Comparison of ENCODE assay signal across 1 cellular context in the genomic region with DNA sequence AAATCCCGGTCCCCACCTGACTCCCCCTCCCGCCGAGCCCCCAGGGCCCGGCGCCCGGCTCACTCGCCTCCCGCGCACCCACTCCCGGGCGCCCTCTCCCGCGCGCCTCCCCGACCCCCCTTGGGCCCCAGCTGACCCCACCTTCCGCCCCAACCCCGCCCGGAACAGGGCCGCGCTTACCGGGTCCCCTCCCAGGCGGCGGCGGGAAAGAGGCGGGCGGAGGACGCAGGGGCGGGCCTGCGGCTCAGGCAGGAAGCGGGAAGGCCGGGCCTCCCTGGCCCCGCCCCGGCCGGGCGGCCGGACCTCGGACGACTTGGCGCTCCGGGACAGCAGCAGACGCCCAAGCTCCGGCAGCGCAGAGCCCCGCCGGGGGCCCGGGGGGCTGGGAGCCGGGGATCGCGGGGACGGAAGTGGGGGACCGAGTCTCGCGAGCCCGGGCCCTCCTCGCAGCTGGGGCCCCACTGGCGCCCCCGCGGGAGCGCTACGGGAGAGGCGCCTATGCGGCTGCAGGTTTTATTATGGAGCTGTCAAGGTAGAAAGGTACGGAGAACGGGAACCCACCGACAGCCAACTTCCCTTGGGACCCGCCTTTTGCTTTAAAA.
TF ChIP-seq lines count a peak whose summit lies in the region.

Gene SLC41A3 (minus strand): TSS at position 212 of the 602 bp plus-strand sequence. CDS start 15,905 bp downstream, outside the sequence.

TF ChIP-seq in K562, 482 proteins besides CTCF, POLR2A, EP300 and RAD21 (continued from another document and continues in another):
- TF ChIP-seq MYC (IDR thresholded peaks at IDR 0.05; ENCODE audit: low read depth, low read length) (0 out of 2 replicates have a peak, but pooled peaks have one; percentile 31), MYC (CRISPR knock-in tag; IDR thresholded peaks at IDR 0.05; ENCODE audit: borderline replicate concordance, low read depth) (no peak), C11orf30 (IDR thresholded peaks at IDR 0.05; ENCODE audit: low read depth) (no peak), TAF9B (IDR thresholded peaks at IDR 0.05; ENCODE audit: partially characterized antibody) (no peak), KDM2B (CRISPR knock-in tag; IDR thresholded peaks at IDR 0.05) (no peak), RAD51 (IDR thresholded peaks at IDR 0.05; ENCODE audit: borderline replicate concordance, low read depth) (no peak), ZNF12 (CRISPR knock-in tag; IDR thresholded peaks at IDR 0.05) (no peak), ZKSCAN8 (CRISPR knock-in tag; IDR thresholded peaks at IDR 0.05) (no peak), ZNF124 (CRISPR knock-in tag; IDR thresholded peaks at IDR 0.05) (no peak), ZNF384 (IDR thresholded peaks at IDR 0.05; ENCODE audit: low read depth, low read length) (no peak), GABPA (tag; conservative IDR thresholded peaks at IDR 0.05; ENCODE audit: low read depth) (peak; percentile 79), ZNF583 (CRISPR knock-in tag; IDR thresholded peaks at IDR 0.05) (no peak), NCOA4 (IDR thresholded peaks at IDR 0.05; ENCODE audit: partially characterized antibody) (no peak), PHF20 (IDR thresholded peaks at IDR 0.05; ENCODE audit: partially characterized antibody) (no peak), DDX20 (tag; IDR thresholded peaks at IDR 0.05; ENCODE audit: low read depth) (no peak), DMBX1 (CRISPR knock-in tag; IDR thresholded peaks at IDR 0.05; ENCODE audit: borderline replicate concordance) (no peak), RBFOX2 (IDR thresholded peaks at IDR 0.05; ENCODE audit: low read depth, low read length) (peak; percentile 82), SPI1 (IDR thresholded peaks at IDR 0.05; ENCODE audit: borderline replicate concordance, low read depth, low read length) (no peak), JUNB (CRISPR knock-in tag; conservative IDR thresholded peaks at IDR 0.05) (no peak), CREB1 (IDR thresholded peaks at IDR 0.05) (no peak), CREB1 (CRISPR knock-in tag; IDR thresholded peaks at IDR 0.05) (no peak), SIX5 (IDR thresholded peaks at IDR 0.05; ENCODE audit: borderline replicate concordance in 1 of 2, insufficient read depth in 1 of 2, low read depth in 1 of 2, low read length in 2 of 2) (no peak), STAT5B (CRISPR knock-in tag; IDR thresholded peaks at IDR 0.05) (no peak), SAFB2 (IDR thresholded peaks at IDR 0.05; ENCODE audit: borderline replicate concordance, low read depth, low read length, severe bottlenecking) (no peak), NFE2L1 (tag; IDR thresholded peaks at IDR 0.05; ENCODE audit: borderline replicate concordance, low read depth) (no peak), ZMIZ1 (IDR thresholded peaks at IDR 0.05; ENCODE audit: low read depth in 2 of 2, low read length in 2 of 2) (no peak), HNRNPK (IDR thresholded peaks at IDR 0.05; ENCODE audit: low read depth, low read length, poor library complexity, severe bottlenecking) (peak; percentile 58), FOXK2 (conservative IDR thresholded peaks at IDR 0.05 in 1 of 2, IDR thresholded peaks at IDR 0.05 in 1 of 2; ENCODE audit: low read depth in 2 of 2) (no peak), TAF7 (tag; IDR thresholded peaks at IDR 0.05) (no peak), ESRRA (IDR thresholded peaks at IDR 0.05; ENCODE audit: borderline replicate concordance, low read depth) (no peak), ARHGAP35 (IDR thresholded peaks at IDR 0.05; ENCODE audit: partially characterized antibody) (no peak), MAZ (CRISPR knock-in tag; conservative IDR thresholded peaks at IDR 0.05 in 1 of 2, IDR thresholded peaks at IDR 0.05 in 1 of 2) (peak in 1 of 2 experiments; percentile 62; a peak in 2 of 4 replicates), NR2C1 (IDR thresholded peaks at IDR 0.05) (no peak), NR2C1 (tag; IDR thresholded peaks at IDR 0.05) (no peak), SNRNP70 (optimal IDR thresholded peaks at IDR 0.05; ENCODE audit: low read depth, low read length) (no peak), CAMTA2 (CRISPR knock-in tag; conservative IDR thresholded peaks at IDR 0.05) (no peak), POU5F1 (IDR thresholded peaks at IDR 0.05; ENCODE audit: borderline replicate concordance, low read depth, low read length, partially characterized antibody) (no peak), RBM15 (IDR thresholded peaks at IDR 0.05; ENCODE audit: insufficient read depth, low read length) (no peak), NR4A1 (CRISPR knock-in tag; IDR thresholded peaks at IDR 0.05) (no peak), NR4A1 (tag; IDR thresholded peaks at IDR 0.05) (no peak), PTRF (tag; IDR thresholded peaks at IDR 0.05) (no peak), STAG1 (CRISPR knock-in tag; IDR thresholded peaks at IDR 0.05; ENCODE audit: borderline replicate concordance) (no peak), FOXM1 (IDR thresholded peaks at IDR 0.05; ENCODE audit: low read depth) (no peak), FOXM1 (CRISPR knock-in tag; IDR thresholded peaks at IDR 0.05; ENCODE audit: low read depth) (no peak), CBX2 (IDR thresholded peaks at IDR 0.05; ENCODE audit: insufficient read depth, low read length, poor library complexity, severe bottlenecking) (no peak), ZNF445 (CRISPR knock-in tag; IDR thresholded peaks at IDR 0.05; ENCODE audit: low read depth) (no peak), ASH1L (IDR thresholded peaks at IDR 0.05; ENCODE audit: borderline replicate concordance, low read depth, partially characterized antibody) (no peak), RBM39 (optimal IDR thresholded peaks at IDR 0.05; ENCODE audit: low read depth, low read length) (no peak), ZBTB7A (IDR thresholded peaks at IDR 0.05; ENCODE audit: borderline replicate concordance, control insufficient read depth, low read depth, low read length) (peak; percentile 68; the same call in 1 of the 2 replicates), IFI16 (CRISPR knock-in tag; IDR thresholded peaks at IDR 0.05) (no peak), ZNF586 (CRISPR knock-in tag; conservative IDR thresholded peaks at IDR 0.05) (no peak), ZNF175 (CRISPR knock-in tag; IDR thresholded peaks at IDR 0.05; ENCODE audit: low read depth) (no peak), MTF1 (CRISPR knock-in tag; IDR thresholded peaks at IDR 0.05; ENCODE audit: borderline replicate concordance) (no peak), ZSCAN32 (CRISPR knock-in tag; IDR thresholded peaks at IDR 0.05) (no peak), POLR2B (IDR thresholded peaks at IDR 0.05; ENCODE audit: low read depth, partially characterized antibody) (peak; percentile 27), HDAC8 (tag; IDR thresholded peaks at IDR 0.05) (no peak), NFIC (IDR thresholded peaks at IDR 0.05) (no peak), NRF1 (conservative IDR thresholded peaks at IDR 0.05 in 1 of 2, IDR thresholded peaks at IDR 0.05 in 1 of 2) (no peak; a peak in 1 of 4 replicates), ZFP1 (CRISPR knock-in tag; IDR thresholded peaks at IDR 0.05) (no peak), TAF15 (IDR thresholded peaks at IDR 0.05; ENCODE audit: low read depth, low read length) (no peak), ZNF644 (tag; IDR thresholded peaks at IDR 0.05; ENCODE audit: low read depth) (no peak)
- TF ChIP-seq, protein P1, sequence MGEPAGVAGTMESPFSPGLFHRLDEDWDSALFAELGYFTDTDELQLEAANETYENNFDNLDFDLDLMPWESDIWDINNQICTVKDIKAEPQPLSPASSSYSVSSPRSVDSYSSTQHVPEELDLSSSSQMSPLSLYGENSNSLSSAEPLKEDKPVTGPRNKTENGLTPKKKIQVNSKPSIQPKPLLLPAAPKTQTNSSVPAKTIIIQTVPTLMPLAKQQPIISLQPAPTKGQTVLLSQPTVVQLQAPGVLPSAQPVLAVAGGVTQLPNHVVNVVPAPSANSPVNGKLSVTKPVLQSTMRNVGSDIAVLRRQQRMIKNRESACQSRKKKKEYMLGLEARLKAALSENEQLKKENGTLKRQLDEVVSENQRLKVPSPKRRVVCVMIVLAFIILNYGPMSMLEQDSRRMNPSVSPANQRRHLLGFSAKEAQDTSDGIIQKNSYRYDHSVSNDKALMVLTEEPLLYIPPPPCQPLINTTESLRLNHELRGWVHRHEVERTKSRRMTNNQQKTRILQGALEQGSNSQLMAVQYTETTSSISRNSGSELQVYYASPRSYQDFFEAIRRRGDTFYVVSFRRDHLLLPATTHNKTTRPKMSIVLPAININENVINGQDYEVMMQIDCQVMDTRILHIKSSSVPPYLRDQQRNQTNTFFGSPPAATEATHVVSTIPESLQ (CRISPR knock-in tag; IDR thresholded peaks at IDR 0.05) = no peak
- TF ChIP-seq, protein P2, sequence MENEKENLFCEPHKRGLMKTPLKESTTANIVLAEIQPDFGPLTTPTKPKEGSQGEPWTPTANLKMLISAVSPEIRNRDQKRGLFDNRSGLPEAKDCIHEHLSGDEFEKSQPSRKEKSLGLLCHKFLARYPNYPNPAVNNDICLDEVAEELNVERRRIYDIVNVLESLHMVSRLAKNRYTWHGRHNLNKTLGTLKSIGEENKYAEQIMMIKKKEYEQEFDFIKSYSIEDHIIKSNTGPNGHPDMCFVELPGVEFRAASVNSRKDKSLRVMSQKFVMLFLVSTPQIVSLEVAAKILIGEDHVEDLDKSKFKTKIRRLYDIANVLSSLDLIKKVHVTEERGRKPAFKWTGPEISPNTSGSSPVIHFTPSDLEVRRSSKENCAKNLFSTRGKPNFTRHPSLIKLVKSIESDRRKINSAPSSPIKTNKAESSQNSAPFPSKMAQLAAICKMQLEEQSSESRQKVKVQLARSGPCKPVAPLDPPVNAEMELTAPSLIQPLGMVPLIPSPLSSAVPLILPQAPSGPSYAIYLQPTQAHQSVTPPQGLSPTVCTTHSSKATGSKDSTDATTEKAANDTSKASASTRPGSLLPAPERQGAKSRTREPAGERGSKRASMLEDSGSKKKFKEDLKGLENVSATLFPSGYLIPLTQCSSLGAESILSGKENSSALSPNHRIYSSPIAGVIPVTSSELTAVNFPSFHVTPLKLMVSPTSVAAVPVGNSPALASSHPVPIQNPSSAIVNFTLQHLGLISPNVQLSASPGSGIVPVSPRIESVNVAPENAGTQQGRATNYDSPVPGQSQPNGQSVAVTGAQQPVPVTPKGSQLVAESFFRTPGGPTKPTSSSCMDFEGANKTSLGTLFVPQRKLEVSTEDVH (IDR thresholded peaks at IDR 0.05; ENCODE audit: low read depth, partially characterized antibody) = no peak
- TF ChIP-seq, protein P3, sequence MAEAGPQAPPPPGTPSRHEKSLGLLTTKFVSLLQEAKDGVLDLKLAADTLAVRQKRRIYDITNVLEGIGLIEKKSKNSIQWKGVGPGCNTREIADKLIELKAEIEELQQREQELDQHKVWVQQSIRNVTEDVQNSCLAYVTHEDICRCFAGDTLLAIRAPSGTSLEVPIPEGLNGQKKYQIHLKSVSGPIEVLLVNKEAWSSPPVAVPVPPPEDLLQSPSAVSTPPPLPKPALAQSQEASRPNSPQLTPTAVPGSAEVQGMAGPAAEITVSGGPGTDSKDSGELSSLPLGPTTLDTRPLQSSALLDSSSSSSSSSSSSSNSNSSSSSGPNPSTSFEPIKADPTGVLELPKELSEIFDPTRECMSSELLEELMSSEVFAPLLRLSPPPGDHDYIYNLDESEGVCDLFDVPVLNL (CRISPR knock-in tag; IDR thresholded peaks at IDR 0.05; ENCODE audit: low read depth) = no peak
- TF ChIP-seq, protein P4, sequence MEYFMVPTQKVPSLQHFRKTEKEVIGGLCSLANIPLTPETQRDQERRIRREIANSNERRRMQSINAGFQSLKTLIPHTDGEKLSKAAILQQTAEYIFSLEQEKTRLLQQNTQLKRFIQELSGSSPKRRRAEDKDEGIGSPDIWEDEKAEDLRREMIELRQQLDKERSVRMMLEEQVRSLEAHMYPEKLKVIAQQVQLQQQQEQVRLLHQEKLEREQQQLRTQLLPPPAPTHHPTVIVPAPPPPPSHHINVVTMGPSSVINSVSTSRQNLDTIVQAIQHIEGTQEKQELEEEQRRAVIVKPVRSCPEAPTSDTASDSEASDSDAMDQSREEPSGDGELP (CRISPR knock-in tag; IDR thresholded peaks at IDR 0.05; ENCODE audit: borderline replicate concordance) = peak; percentile 60; the same call in 1 of the 2 replicates
- TF ChIP-seq, protein P5, sequence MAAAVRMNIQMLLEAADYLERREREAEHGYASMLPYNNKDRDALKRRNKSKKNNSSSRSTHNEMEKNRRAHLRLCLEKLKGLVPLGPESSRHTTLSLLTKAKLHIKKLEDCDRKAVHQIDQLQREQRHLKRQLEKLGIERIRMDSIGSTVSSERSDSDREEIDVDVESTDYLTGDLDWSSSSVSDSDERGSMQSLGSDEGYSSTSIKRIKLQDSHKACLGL (CRISPR knock-in tag; IDR thresholded peaks at IDR 0.05; ENCODE audit: borderline replicate concordance, poor library complexity, severe bottlenecking) = no peak
- TF ChIP-seq, protein P6, sequence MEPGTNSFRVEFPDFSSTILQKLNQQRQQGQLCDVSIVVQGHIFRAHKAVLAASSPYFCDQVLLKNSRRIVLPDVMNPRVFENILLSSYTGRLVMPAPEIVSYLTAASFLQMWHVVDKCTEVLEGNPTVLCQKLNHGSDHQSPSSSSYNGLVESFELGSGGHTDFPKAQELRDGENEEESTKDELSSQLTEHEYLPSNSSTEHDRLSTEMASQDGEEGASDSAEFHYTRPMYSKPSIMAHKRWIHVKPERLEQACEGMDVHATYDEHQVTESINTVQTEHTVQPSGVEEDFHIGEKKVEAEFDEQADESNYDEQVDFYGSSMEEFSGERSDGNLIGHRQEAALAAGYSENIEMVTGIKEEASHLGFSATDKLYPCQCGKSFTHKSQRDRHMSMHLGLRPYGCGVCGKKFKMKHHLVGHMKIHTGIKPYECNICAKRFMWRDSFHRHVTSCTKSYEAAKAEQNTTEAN (CRISPR knock-in tag; IDR thresholded peaks at IDR 0.05) = no peak
